Comparison of ENCODE assay signal across 26 cellular contexts in genomic region chr15:79067969-79068368, GRCh38. TPM values are rescaled to one million over a fixed set of nuclear protein-coding genes. Genes with fewer than 3 reads are reported as not detected.
"Had no signal": no experiment of that assay in that cellular context is flagged by ENCODE, and none has a peak within 500 bp of the region (broad histone marks: within the 10 kb centered on the region; RNA-seq: fewer than 3 reads in every experiment).

No MANE protein-coding gene starts in this region.

- H3K4me3 Mint-ChIP-seq: activated B cell treated with CpG ODN at 0.5 μM for 24 hours; activated naive CD8-positive, alpha-beta T cell; activated T-cell treated with anti-CD3 and anti-CD28 coated beads, Interleukin-2, amount 50 U/mL, for 4 hours; central memory CD8-positive, alpha-beta T cell; effector memory CD8-positive, alpha-beta T cell; mesothelial cell of epicardium; natural killer cell treated with Interleukin-12 subunit alpha and Interleukin-12 subunit beta and Interleukin-15 and Interleukin-18, amount 100 ng/mL, for 72 hours; T-helper 1 cell treated with Interleukin-12 subunit alpha and Interleukin-12 subunit beta and Interleukin-4 antibody, amounts not matched to agents 30 μg/mL and 1 μg/mL, for 36 hours had no signal

- H3K9me3 ChIP-seq: breast epithelium, left lung, pancreas, right lobe of liver had no signal

- H3K4me3 ChIP-seq: breast epithelium, left lung, lung, pancreas, right lobe of liver, smooth muscle cell had no signal

- H3K4me1 ChIP-seq: breast epithelium, left lung, pancreas had no signal

- H3K27me3 ChIP-seq: breast epithelium, left lung, pancreas, right lobe of liver had no signal

- H3K36me3 ChIP-seq: breast epithelium, left lung, pancreas, right lobe of liver had no signal

- H3K27ac Mint-ChIP-seq: activated B cell treated with CpG ODN at 0.5 μM for 24 hours; activated naive CD8-positive, alpha-beta T cell; activated T-helper 2 cell treated with anti-CD3 and anti-CD28 coated beads, Interferon-gamma antibody, Interleukin-2, Interleukin-4, amounts not matched to agents 10 μg/mL and 5 μg/mL and 100 μg/mL, durations not matched to agents 14 hours and 24 hours and 36 hours; effector memory CD8-positive, alpha-beta T cell; mesothelial cell of epicardium; natural killer cell treated with Interleukin-12 subunit alpha and Interleukin-12 subunit beta and Interleukin-15 and Interleukin-18, amount 100 ng/mL, for 72 hours; T-helper 1 cell treated with Interleukin-12 subunit alpha and Interleukin-12 subunit beta and Interleukin-4 antibody, amounts not matched to agents 30 μg/mL and 1 μg/mL, for 36 hours had no signal

- H3K4me2 ChIP-seq: smooth muscle cell had no signal

- H3K36me3 Mint-ChIP-seq: activated naive CD8-positive, alpha-beta T cell; mesothelial cell of epicardium; natural killer cell treated with Interleukin-12 subunit alpha and Interleukin-12 subunit beta and Interleukin-15 and Interleukin-18, amount 100 ng/mL, for 72 hours had no signal

- H3K9me3 Mint-ChIP-seq: activated B cell treated with CpG ODN at 0.5 μM for 24 hours; activated T-cell treated with anti-CD3 and anti-CD28 coated beads, Interleukin-2, amount 50 U/mL, for 4 hours; activated T-helper 2 cell treated with anti-CD3 and anti-CD28 coated beads, Interferon-gamma antibody, Interleukin-2, Interleukin-4, amounts not matched to agents 10 μg/mL and 5 μg/mL and 100 μg/mL, durations not matched to agents 14 hours and 24 hours and 36 hours; central memory CD8-positive, alpha-beta T cell; effector memory CD8-positive, alpha-beta T cell; mesothelial cell of epicardium; natural killer cell treated with Interleukin-12 subunit alpha and Interleukin-12 subunit beta and Interleukin-15 and Interleukin-18, amount 100 ng/mL, for 72 hours; T-helper 1 cell treated with Interleukin-12 subunit alpha and Interleukin-12 subunit beta and Interleukin-4 antibody, amounts not matched to agents 30 μg/mL and 1 μg/mL, for 36 hours had no signal

- DNase-seq: activated B cell treated with CpG ODN at 0.5 μM for 24 hours; activated CD4-positive, alpha-beta T cell treated with anti-CD3 and anti-CD28 coated beads for 4 hours; activated CD4-positive, alpha-beta T cell treated with anti-CD3 and anti-CD28 coated beads, Interleukin-2, amount 50 U/mL, for 48 hours; activated CD8-positive, alpha-beta memory T cell treated with anti-CD3 and anti-CD28 coated beads, Interleukin-2, amount 50 U/mL, for 48 hours; activated naive CD4-positive, alpha-beta T cell; activated T-cell treated with anti-CD3 and anti-CD28 coated beads, Interleukin-2, amount 50 U/mL, for 4 hours; effector memory CD8-positive, alpha-beta T cell; foreskin melanocyte; kidney; left lung; pancreas; right lobe of liver; stimulated activated CD4-positive, alpha-beta T cell treated with anti-CD3 and anti-CD28 coated beads, Interleukin-2, amount 100 ng/mL, for 48 hours; stimulated activated naive CD4-positive, alpha-beta T cell treated with Interleukin-2 at 50 U/mL for 16 hours; T1000 had no signal

- H3K27ac ChIP-seq: breast epithelium, left lung, pancreas, right lobe of liver had no signal

- ATAC-seq: activated T-cell treated with anti-CD3 and anti-CD28 coated beads, Interleukin-2, amount 50 U/mL, for 4 hours; effector memory CD8-positive, alpha-beta T cell; esophagus mucosa; left lung; natural killer cell treated with Interleukin-12 subunit alpha and Interleukin-12 subunit beta and Interleukin-15 and Interleukin-18, amount 100 ng/mL, for 72 hours had no signal

- H3K4me1 Mint-ChIP-seq: activated B cell treated with CpG ODN at 0.5 μM for 24 hours; central memory CD8-positive, alpha-beta T cell; mesothelial cell of epicardium had no signal

RNA-seq across cellular contexts. Expression of gene RASGRF1, which starts 22.6 kb away (rescaled TPM):
- total RNA-seq: activated T-helper 2 cell treated with anti-CD3 and anti-CD28 coated beads, Interferon-gamma antibody, Interleukin-2, Interleukin-4, amounts not matched to agents 10 μg/mL and 5 μg/mL and 100 μg/mL, durations not matched to agents 14 hours and 24 hours and 36 hours; endothelial cell of umbilical vein had no signal
